26 cellular contexts compared by ENCODE assay signal in the genomic region with DNA sequence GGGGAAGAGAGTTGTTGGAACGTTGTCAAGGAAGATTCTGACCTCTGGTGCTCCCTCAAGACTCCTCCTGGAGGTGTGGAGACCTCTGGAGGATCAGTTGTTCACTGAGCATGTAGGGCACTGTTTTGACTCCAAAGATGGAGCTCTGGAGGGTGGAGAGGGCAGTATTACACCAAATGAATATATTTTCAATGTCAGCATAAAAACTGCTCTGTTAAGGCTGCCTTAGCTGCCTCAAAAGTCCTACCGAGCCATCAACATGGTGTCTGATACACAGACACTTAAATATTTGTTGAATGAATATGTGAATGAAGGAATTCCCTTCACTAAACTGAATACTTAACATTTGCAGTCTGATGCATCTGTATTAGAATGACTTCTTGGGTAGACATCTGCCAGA.
"Had no signal": no experiment of that assay in that cellular context is flagged by ENCODE, and none has a peak within 500 bp of the region (broad histone marks: within the 10 kb centered on the region; RNA-seq: fewer than 3 reads in every experiment).

No MANE protein-coding gene starts in this region.

- H3K9me3 ChIP-seq: colonic mucosa, gastrocnemius medialis, left lung, lower lobe of right lung, mucosa of descending colon had no signal

- FAIRE-seq: endometrium, islet of Langerhans, keratinocyte had no signal

- DNase-seq: colonic mucosa; cortex of kidney; effector CD8-positive, alpha-beta T cell; effector memory CD8-positive, alpha-beta T cell; endodermal cell; erythroblast; esophagus squamous epithelium; foreskin fibroblast; foreskin melanocyte; gastrocnemius medialis; glutamatergic neuron; head of caudate nucleus; heart right ventricle; hippocampal formation; left cardiac atrium; left lung; left ventricle myocardium superior; lower lobe of right lung; mesenchymal stem cell; mucosa of descending colon; naive B cell had no signal

- H3K4me3 ChIP-seq: colonic mucosa, esophagus squamous epithelium, gastrocnemius medialis, heart right ventricle, left lung, lower lobe of right lung, mucosa of descending colon had no signal

- H3K27ac ChIP-seq: colonic mucosa, epithelial cell of prostate, esophagus squamous epithelium, gastrocnemius medialis, heart right ventricle, left lung, lower lobe of right lung had no signal

- ATAC-seq: effector memory CD8-positive, alpha-beta T cell; esophagus mucosa; gastrocnemius medialis; heart right ventricle; left cardiac atrium; left lung; left ventricle myocardium superior; lower lobe of right lung had no signal

- H3K27me3 ChIP-seq: colonic mucosa, gastrocnemius medialis, heart right ventricle, left lung had no signal

- H3K4me1 ChIP-seq: colonic mucosa, esophagus squamous epithelium, gastrocnemius medialis, heart right ventricle, left lung, lower lobe of right lung had no signal

- H3K36me3 ChIP-seq: colonic mucosa, esophagus squamous epithelium, gastrocnemius medialis, heart right ventricle, left lung, lower lobe of right lung had no signal
